ENCODE assay signal across 12 cellular contexts in the genomic region with DNA sequence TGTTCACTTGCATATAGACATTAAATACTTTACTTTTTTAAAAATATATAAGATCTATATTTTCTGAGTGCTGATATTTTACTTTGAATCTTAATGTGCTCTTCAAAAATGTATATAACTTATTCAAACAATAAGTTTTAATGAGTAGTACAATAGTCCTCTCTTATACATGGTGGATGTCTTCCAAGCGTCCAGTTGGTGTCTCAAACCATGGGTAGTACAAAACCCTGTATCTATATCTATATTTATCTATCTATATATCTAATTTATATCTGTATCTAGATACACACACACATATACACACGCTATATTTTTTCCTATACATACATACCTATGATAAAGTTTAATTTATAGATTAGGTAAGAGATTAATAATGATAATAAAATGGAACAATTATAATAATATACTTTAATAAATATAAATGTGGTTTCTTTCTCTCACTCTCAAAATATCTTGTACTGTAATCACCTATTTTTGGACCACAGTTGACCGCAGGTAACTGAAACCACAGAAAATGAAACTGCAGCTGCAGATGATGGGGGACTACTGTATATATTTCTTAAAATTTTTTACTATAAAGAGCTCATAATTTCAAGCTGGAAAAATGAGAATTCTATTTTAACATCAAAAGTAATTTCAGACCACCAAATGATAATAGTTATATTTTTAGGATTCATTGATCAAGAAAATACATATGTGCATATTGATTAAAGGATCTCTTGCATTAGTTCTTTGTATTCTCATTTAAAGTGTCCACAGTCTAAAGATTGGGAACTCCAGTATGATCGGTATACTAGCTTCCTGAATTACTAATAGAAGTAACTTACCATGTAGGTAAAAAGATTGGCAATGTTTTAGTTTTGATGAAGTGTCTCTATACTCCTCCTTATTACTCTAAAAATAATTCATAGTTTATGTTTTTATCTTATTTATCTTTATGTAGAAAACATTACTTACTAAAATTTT.
DNase-seq lines count a peak whose midpoint lies in the region; ATAC-seq and TF ChIP-seq lines count a peak whose summit lies in the region.
"Had no signal": no experiment of that assay in that cellular context is flagged by ENCODE, and none has a peak within 500 bp of the region (broad histone marks: within the 10 kb centered on the region; RNA-seq: fewer than 3 reads in every experiment).

No MANE protein-coding gene starts in this region.

- no peak overlapping the region for H3K4me3 ChIP-seq in prostate gland
- H3K4me3 ChIP-seq: neural progenitor cell, testis had no signal

- H3K4me1 ChIP-seq in prostate gland (replicated peaks): no peaks in the 10 kb centered on the region
- H3K4me1 ChIP-seq: testis had no signal

- H3K27ac Mint-ChIP-seq in stimulated activated naive CD8-positive, alpha-beta T cell treated with anti-CD3 and anti-CD28 coated beads, Interleukin-15, amount 100 ng/mL, for 72 hours: no peak overlapping the region
- H3K27ac Mint-ChIP-seq: neural progenitor cell had no signal

- TF ChIP-seq CTCF in prostate gland (IDR thresholded peaks at IDR 0.05): no peak

- peak; percentile 77 for ATAC-seq in GM19324 (IDR thresholded peaks at IDR 0.05; ENCODE audit: low FRiP score, unreplicated experiment)
- peak; percentile 86 for ATAC-seq in HG02678 (IDR thresholded peaks at IDR 0.05; ENCODE audit: unreplicated experiment)
- peak; percentile 86 for ATAC-seq in HG03460 (IDR thresholded peaks at IDR 0.05; ENCODE audit: unreplicated experiment)
- ATAC-seq in stimulated activated naive CD8-positive, alpha-beta T cell treated with anti-CD3 and anti-CD28 coated beads, Interleukin-15, amount 100 ng/mL, for 72 hours: no peak

- no peaks in the 10 kb centered on the region for H3K27me3 ChIP-seq in prostate gland (replicated peaks; ENCODE audit: insufficient read depth)
- H3K27me3 ChIP-seq: neural progenitor cell, testis had no signal

- H3K27me3 Mint-ChIP-seq in stimulated activated naive CD8-positive, alpha-beta T cell treated with anti-CD3 and anti-CD28 coated beads, Interleukin-15, amount 100 ng/mL, for 72 hours: no peaks in the 10 kb centered on the region

- WGBS in prostate gland: 95% methylated on average over 4 of the region's 4 CpGs

- H3K36me3 ChIP-seq in prostate gland: no peaks in the 10 kb centered on the region
- H3K36me3 ChIP-seq: neural progenitor cell had no signal

- H3K27ac ChIP-seq in prostate gland: no peak overlapping the region
- H3K27ac ChIP-seq: neural progenitor cell, testis had no signal

- no peak for TF ChIP-seq POLR2A in prostate gland (IDR thresholded peaks at IDR 0.05)

- DNase-seq in KG1 (lab: John Stamatoyannopoulos, UW) (no peak), NCI-H146 (lab: John Stamatoyannopoulos, UW) (no peak), prostate gland (ENCODE audit: low spot score) (no peak)
- DNase-seq in stimulated activated naive CD8-positive, alpha-beta T cell treated with anti-CD3 and anti-CD28 coated beads, Interleukin-15, amount 100 ng/mL, for 72 hours: no peak
- DNase-seq: erythroblast; NCI-H2081 treated with DMSO at 0.1 percent for 48 hours; stimulated activated CD4-positive, alpha-beta T cell treated with anti-CD3 and anti-CD28 coated beads, Interleukin-4, amount 100 ng/mL, for 1 hour; testis had no signal

- intact Hi-C loops in prostate gland (cut with DNase I): no loop called here

- H3K9me3 Mint-ChIP-seq in stimulated activated naive CD8-positive, alpha-beta T cell treated with anti-CD3 and anti-CD28 coated beads, Interleukin-15, amount 100 ng/mL, for 72 hours: peaks cover 0 to 10% of the 10 kb centered on the region in 2 donors
- H3K9me3 Mint-ChIP-seq: neural progenitor cell had no signal

- H3K4me3 Mint-ChIP-seq in stimulated activated naive CD8-positive, alpha-beta T cell treated with anti-CD3 and anti-CD28 coated beads, Interleukin-15, amount 100 ng/mL, for 72 hours: no peak overlapping the region
- H3K4me3 Mint-ChIP-seq: neural progenitor cell had no signal

- no peaks in the 10 kb centered on the region for H3K9me3 ChIP-seq in prostate gland
- H3K9me3 ChIP-seq: testis had no signal

- H3K4me1 Mint-ChIP-seq in stimulated activated naive CD8-positive, alpha-beta T cell treated with anti-CD3 and anti-CD28 coated beads, Interleukin-15, amount 100 ng/mL, for 72 hours: no peaks in the 10 kb centered on the region
- H3K4me1 Mint-ChIP-seq: neural progenitor cell had no signal
